In genomic region chr2:23594079-23594494, GRCh38 we compare ENCODE assay signal across 1 cellular context.
TF ChIP-seq lines count a peak whose summit lies in the region.

No MANE protein-coding gene starts in this region.

TF ChIP-seq in GM23338, 12 proteins besides CTCF, POLR2A, EP300 and RAD21 (continued from another document):
- TF ChIP-seq ZNF462 (CRISPR knock-in tag; IDR thresholded peaks at IDR 0.05): no peak
- no peak for TF ChIP-seq REST (IDR thresholded peaks at IDR 0.05; ENCODE audit: unreplicated experiment)
- no peak for TF ChIP-seq EZH2 (IDR thresholded peaks at IDR 0.05; ENCODE audit: low read depth, unreplicated experiment)
TF ChIP-seq in GM23338: peak in this region for 0.
